ENCODE assay signal across 3 cellular contexts in the genomic region with DNA sequence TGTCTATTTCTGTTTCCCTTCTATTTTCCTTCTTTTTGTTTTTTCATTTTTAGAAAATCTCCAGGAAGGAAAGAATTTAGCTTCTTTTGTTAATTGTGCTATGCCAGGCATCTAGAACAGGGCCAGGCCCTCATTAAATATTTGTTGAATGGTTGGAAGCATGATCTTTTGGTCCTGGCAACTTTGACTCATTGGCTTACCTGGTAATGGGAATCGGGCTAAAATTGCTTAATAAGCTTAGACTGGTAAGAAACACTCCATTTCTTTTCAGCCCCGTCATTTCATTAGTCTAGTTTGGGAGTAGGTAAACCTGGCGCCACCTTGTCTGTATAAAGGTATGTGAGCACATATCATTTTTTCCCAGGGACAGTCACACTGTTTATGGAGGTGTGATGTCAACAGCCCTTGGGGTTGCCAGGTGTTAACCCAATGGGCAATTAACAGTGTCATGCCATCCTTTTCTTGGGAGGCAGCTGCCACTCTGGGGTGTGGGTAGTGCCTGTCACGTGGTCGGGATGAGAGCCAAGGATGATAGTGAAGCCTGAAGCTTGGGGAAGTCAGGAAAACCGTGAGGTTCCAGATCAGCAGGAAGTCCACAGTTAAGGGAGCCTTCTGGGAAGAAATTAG.
TF ChIP-seq lines count a peak whose summit lies in the region.

No MANE protein-coding gene starts in this region.

TF ChIP-seq in liver, 16 proteins besides CTCF, POLR2A, EP300 and RAD21:
- TF ChIP-seq FOXA2 (IDR thresholded peaks at IDR 0.05) (no peak), FOXA1 (IDR thresholded peaks at IDR 0.05) (no peak), HNF4A (conservative IDR thresholded peaks at IDR 0.05) (peak in 1 of 2 donors; percentile 71), YY1 (IDR thresholded peaks at IDR 0.05) (peak; percentile 54), HNF4G (IDR thresholded peaks at IDR 0.05) (no peak), EGR1 (IDR thresholded peaks at IDR 0.05; ENCODE audit: low read depth in 2 of 2) (peak in 1 of 2 donors; percentile 56), GABPA (IDR thresholded peaks at IDR 0.05 in 1 of 2, conservative IDR thresholded peaks at IDR 0.05 in 1 of 2) (no peak), SP1 (IDR thresholded peaks at IDR 0.05) (no peak), RXRA (IDR thresholded peaks at IDR 0.05) (peak in 1 of 2 donors; percentile 60), JUND (IDR thresholded peaks at IDR 0.05) (peak; percentile 51 to 93), TAF1 (conservative IDR thresholded peaks at IDR 0.05) (no peak)
- TF ChIP-seq, protein P1, sequence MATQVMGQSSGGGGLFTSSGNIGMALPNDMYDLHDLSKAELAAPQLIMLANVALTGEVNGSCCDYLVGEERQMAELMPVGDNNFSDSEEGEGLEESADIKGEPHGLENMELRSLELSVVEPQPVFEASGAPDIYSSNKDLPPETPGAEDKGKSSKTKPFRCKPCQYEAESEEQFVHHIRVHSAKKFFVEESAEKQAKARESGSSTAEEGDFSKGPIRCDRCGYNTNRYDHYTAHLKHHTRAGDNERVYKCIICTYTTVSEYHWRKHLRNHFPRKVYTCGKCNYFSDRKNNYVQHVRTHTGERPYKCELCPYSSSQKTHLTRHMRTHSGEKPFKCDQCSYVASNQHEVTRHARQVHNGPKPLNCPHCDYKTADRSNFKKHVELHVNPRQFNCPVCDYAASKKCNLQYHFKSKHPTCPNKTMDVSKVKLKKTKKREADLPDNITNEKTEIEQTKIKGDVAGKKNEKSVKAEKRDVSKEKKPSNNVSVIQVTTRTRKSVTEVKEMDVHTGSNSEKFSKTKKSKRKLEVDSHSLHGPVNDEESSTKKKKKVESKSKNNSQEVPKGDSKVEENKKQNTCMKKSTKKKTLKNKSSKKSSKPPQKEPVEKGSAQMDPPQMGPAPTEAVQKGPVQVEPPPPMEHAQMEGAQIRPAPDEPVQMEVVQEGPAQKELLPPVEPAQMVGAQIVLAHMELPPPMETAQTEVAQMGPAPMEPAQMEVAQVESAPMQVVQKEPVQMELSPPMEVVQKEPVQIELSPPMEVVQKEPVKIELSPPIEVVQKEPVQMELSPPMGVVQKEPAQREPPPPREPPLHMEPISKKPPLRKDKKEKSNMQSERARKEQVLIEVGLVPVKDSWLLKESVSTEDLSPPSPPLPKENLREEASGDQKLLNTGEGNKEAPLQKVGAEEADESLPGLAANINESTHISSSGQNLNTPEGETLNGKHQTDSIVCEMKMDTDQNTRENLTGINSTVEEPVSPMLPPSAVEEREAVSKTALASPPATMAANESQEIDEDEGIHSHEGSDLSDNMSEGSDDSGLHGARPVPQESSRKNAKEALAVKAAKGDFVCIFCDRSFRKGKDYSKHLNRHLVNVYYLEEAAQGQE (IDR thresholded peaks at IDR 0.05), result no peak
- TF ChIP-seq, protein P2, sequence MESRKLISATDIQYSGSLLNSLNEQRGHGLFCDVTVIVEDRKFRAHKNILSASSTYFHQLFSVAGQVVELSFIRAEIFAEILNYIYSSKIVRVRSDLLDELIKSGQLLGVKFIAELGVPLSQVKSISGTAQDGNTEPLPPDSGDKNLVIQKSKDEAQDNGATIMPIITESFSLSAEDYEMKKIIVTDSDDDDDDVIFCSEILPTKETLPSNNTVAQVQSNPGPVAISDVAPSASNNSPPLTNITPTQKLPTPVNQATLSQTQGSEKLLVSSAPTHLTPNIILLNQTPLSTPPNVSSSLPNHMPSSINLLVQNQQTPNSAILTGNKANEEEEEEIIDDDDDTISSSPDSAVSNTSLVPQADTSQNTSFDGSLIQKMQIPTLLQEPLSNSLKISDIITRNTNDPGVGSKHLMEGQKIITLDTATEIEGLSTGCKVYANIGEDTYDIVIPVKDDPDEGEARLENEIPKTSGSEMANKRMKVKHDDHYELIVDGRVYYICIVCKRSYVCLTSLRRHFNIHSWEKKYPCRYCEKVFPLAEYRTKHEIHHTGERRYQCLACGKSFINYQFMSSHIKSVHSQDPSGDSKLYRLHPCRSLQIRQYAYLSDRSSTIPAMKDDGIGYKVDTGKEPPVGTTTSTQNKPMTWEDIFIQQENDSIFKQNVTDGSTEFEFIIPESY (IDR thresholded peaks at IDR 0.05), result no peak

TF ChIP-seq in HepG2, 621 proteins besides CTCF, POLR2A, EP300 and RAD21 (continues in another document):
- TF ChIP-seq MTF2 (CRISPR knock-in tag; IDR thresholded peaks at IDR 0.05; ENCODE audit: borderline replicate concordance) (no peak), FOXP1 (IDR thresholded peaks at IDR 0.05) (no peak), FOXP1 (CRISPR knock-in tag; IDR thresholded peaks at IDR 0.05) (no peak), RELA (CRISPR knock-in tag; IDR thresholded peaks at IDR 0.05) (no peak), FOXK2 (IDR thresholded peaks at IDR 0.05) (no peak), ZNF558 (CRISPR knock-in tag; IDR thresholded peaks at IDR 0.05; ENCODE audit: borderline replicate concordance) (no peak), ZNF788 (CRISPR knock-in tag; IDR thresholded peaks at IDR 0.05; ENCODE audit: borderline replicate concordance) (no peak), ZNF367 (CRISPR knock-in tag; IDR thresholded peaks at IDR 0.05; ENCODE audit: borderline replicate concordance) (no peak), ZNF292 (CRISPR knock-in tag; IDR thresholded peaks at IDR 0.05; ENCODE audit: borderline replicate concordance, low read depth) (no peak), NR2F6 (IDR thresholded peaks at IDR 0.05) (no peak), NR2F6 (CRISPR knock-in tag; IDR thresholded peaks at IDR 0.05) (no peak), ZNF234 (CRISPR knock-in tag; conservative IDR thresholded peaks at IDR 0.05) (no peak), ZZZ3 (CRISPR knock-in tag; IDR thresholded peaks at IDR 0.05; ENCODE audit: borderline replicate concordance) (no peak), SOX13 (IDR thresholded peaks at IDR 0.05) (no peak), SOX13 (CRISPR knock-in tag; conservative IDR thresholded peaks at IDR 0.05 in 1 of 2, IDR thresholded peaks at IDR 0.05 in 1 of 2) (no peak)
- TF ChIP-seq, protein P3, sequence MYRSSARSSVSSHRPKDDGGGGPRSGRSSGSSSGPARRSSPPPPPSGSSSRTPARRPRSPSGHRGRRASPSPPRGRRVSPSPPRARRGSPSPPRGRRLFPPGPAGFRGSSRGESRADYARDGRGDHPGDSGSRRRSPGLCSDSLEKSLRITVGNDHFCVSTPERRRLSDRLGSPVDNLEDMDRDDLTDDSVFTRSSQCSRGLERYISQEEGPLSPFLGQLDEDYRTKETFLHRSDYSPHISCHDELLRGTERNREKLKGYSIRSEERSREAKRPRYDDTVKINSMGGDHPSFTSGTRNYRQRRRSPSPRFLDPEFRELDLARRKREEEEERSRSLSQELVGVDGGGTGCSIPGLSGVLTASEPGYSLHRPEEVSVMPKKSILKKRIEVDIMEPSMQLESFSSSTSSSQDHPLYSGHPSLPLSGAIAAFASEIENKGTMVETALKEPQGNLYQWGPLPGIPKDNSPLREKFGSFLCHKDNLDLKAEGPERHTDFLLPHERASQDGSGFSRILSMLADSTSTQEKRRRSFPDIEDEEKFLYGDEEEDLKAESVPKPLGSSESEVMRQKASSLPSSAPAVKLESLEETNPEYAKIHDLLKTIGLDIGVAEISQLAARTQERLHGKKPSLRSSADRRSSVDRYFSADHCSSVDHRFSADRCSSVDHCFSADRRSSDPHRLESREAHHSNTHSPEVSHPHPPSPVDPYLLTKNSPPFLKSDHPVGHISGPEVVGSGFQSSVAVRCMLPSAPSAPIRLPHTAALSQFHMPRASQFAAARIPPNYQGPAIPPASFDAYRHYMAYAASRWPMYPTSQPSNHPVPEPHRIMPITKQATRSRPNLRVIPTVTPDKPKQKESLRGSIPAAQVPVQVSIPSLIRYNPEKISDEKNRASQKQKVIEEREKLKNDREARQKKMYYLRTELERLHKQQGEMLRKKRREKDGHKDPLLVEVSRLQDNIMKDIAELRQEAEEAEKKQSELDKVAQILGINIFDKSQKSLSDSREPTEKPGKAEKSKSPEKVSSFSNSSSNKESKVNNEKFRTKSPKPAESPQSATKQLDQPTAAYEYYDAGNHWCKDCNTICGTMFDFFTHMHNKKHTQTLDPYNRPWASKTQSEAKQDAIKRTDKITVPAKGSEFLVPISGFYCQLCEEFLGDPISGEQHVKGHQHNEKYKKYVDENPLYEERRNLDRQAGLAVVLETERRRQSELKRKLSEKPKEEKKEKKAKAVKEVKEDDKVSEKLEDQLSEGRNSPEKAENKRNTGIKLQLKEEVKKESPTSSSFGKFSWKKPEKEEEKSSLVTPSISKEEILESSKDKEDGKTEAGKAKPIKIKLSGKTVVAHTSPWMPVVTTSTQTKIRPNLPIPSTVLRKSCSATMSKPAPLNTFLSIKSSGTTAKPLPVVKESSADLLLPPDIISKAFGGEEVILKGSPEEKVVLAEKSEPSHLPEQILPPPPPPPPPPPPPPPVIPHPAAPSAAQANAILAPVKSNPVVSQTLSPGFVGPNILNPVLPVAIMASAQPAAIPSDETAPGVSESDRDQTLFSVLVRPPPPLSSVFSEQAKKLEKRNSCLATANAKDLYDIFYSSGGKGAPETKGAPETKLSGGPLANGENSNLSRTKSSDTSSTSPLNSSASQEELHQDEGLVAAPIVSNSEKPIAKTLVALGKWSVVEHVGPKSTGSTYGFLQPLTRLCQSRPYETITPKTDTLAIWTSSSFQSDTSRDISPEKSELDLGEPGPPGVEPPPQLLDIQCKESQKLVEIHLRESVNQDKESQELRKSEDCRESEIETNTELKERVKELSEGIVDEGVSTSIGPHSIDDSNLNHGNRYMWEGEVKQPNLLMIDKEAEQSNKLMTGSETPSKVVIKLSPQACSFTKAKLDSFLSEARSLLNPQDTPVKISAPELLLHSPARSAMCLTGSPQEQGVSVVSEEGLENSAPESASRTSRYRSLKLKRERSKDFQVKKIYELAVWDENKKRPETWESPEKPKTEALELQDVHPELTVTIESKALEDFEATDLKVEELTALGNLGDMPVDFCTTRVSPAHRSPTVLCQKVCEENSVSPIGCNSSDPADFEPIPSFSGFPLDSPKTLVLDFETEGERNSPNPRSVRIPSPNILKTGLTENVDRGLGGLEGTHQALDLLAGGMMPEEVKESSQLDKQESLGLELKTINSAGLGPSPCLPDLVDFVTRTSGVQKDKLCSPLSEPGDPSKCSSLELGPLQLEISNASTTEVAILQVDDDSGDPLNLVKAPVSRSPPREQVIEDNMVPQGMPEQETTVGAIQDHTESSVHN (CRISPR knock-in tag; IDR thresholded peaks at IDR 0.05), result no peak

TF ChIP-seq in H1, 55 proteins besides CTCF, POLR2A, EP300 and RAD21:
- no peak for TF ChIP-seq TEAD4 (IDR thresholded peaks at IDR 0.05; ENCODE audit: low read depth, low read length)
- TF ChIP-seq, protein P4, sequence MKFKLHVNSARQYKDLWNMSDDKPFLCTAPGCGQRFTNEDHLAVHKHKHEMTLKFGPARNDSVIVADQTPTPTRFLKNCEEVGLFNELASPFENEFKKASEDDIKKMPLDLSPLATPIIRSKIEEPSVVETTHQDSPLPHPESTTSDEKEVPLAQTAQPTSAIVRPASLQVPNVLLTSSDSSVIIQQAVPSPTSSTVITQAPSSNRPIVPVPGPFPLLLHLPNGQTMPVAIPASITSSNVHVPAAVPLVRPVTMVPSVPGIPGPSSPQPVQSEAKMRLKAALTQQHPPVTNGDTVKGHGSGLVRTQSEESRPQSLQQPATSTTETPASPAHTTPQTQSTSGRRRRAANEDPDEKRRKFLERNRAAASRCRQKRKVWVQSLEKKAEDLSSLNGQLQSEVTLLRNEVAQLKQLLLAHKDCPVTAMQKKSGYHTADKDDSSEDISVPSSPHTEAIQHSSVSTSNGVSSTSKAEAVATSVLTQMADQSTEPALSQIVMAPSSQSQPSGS (IDR thresholded peaks at IDR 0.05; ENCODE audit: low read length), result no peak
- TF ChIP-seq, protein P5, sequence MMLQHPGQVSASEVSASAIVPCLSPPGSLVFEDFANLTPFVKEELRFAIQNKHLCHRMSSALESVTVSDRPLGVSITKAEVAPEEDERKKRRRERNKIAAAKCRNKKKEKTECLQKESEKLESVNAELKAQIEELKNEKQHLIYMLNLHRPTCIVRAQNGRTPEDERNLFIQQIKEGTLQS (IDR thresholded peaks at IDR 0.05; ENCODE audit: insufficient read depth, low read depth, low read length), result no peak
